In the genomic region with DNA sequence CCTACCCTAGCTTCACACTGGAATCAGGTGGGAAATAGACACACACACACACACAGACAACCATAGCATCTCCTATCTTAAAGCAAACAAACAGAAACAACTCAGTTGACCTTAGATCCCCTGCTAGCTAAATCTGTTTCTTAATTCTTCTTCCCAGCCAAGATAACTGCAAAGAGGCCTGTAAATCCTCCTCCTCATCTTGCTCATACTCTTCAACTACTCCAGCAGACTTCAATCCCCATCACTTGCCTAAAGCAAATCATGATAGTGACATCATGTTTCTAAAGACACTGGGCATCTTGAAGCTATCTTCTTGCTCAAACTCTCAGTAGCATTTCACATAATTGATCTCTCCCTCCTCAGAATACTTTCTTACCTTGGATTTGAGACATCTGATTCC, we compare ENCODE assay signal across 25 cellular contexts.
"Had no signal": no experiment of that assay in that cellular context is flagged by ENCODE, and none has a peak within 500 bp of the region (broad histone marks: within the 10 kb centered on the region; RNA-seq: fewer than 3 reads in every experiment).

No MANE protein-coding gene starts in this region.

- H3K27ac ChIP-seq: dorsolateral prefrontal cortex, gastroesophageal sphincter, left lung, lower lobe of right lung, neural progenitor cell, ovary, spleen, testis, tibial nerve had no signal

- H3K4me1 Mint-ChIP-seq: memory B cell; neural progenitor cell; stimulated activated memory B cell treated with anti-CD40 and anti-IgM and Interleukin-4, amounts not matched to agents 10 μg/mL and 1 μg/mL and 100 μg/mL, for 72 hours; stimulated activated naive CD8-positive, alpha-beta T cell treated with anti-CD3 and anti-CD28 coated beads, Interleukin-15, amount 100 ng/mL, for 72 hours had no signal

- H3K27me3 ChIP-seq: dorsolateral prefrontal cortex, gastroesophageal sphincter, left lung, neural progenitor cell, ovary, spleen, testis, tibial nerve had no signal

- H3K9me3 ChIP-seq: gastroesophageal sphincter, left lung, lower lobe of right lung, ovary, spleen, testis, tibial nerve had no signal

- H3K4me1 ChIP-seq: left lung, lower lobe of right lung, spleen, testis had no signal

- H3K4me3 ChIP-seq: dorsolateral prefrontal cortex, gastroesophageal sphincter, left lung, lower lobe of right lung, neural progenitor cell, ovary, spleen, testis, tibial nerve had no signal

- H3K27me3 Mint-ChIP-seq: memory B cell; natural killer cell treated with Interleukin-12 subunit alpha and Interleukin-12 subunit beta and Interleukin-15 and Interleukin-18, amount 100 ng/mL, for 72 hours; progenitor cell of endocrine pancreas; stimulated activated memory B cell treated with anti-CD40 and anti-IgM and Interleukin-4, amounts not matched to agents 10 μg/mL and 1 μg/mL and 100 μg/mL, for 72 hours; stimulated activated naive CD8-positive, alpha-beta T cell treated with anti-CD3 and anti-CD28 coated beads, Interleukin-15, amount 100 ng/mL, for 72 hours had no signal

- FAIRE-seq: keratinocyte had no signal

- ATAC-seq: left lung; lower lobe of right lung; natural killer cell treated with Interleukin-12 subunit alpha and Interleukin-12 subunit beta and Interleukin-15 and Interleukin-18, amount 100 ng/mL, for 72 hours; stimulated activated memory B cell treated with anti-CD40 and anti-IgM and Interleukin-4, amounts not matched to agents 10 μg/mL and 1 μg/mL and 100 μg/mL, for 72 hours; stimulated activated naive CD8-positive, alpha-beta T cell treated with anti-CD3 and anti-CD28 coated beads, Interleukin-15, amount 100 ng/mL, for 72 hours had no signal

- H2AFZ ChIP-seq: neural progenitor cell had no signal

- H3K4me3 Mint-ChIP-seq: memory B cell; natural killer cell treated with Interleukin-12 subunit alpha and Interleukin-12 subunit beta and Interleukin-15 and Interleukin-18, amount 100 ng/mL, for 72 hours; neural progenitor cell; stimulated activated memory B cell treated with anti-CD40 and anti-IgM and Interleukin-4, amounts not matched to agents 10 μg/mL and 1 μg/mL and 100 μg/mL, for 72 hours; stimulated activated naive CD8-positive, alpha-beta T cell treated with anti-CD3 and anti-CD28 coated beads, Interleukin-15, amount 100 ng/mL, for 72 hours had no signal

- H3K4me2 ChIP-seq: neural progenitor cell had no signal

- H3K36me3 ChIP-seq: gastroesophageal sphincter, left lung, lower lobe of right lung, neural progenitor cell, ovary, spleen, tibial nerve had no signal

- DNase-seq: cortex of kidney; dorsolateral prefrontal cortex; effector CD8-positive, alpha-beta T cell; foreskin fibroblast; glutamatergic neuron; left lung; lower lobe of right lung; midbrain; nucleus accumbens; ovary; right cardiac atrium; spleen; stimulated activated CD4-positive, alpha-beta T cell treated with anti-CD3 and anti-CD28 coated beads, Interleukin-15, amount 100 ng/mL, for 24 hours; stimulated activated CD4-positive, alpha-beta T cell treated with anti-CD3 and anti-CD28 coated beads, Interleukin-1b, Interleukin-23, amount 100 ng/mL, for 48 hours; stimulated activated CD4-positive, alpha-beta T cell treated with anti-CD3 and anti-CD28 coated beads, Interleukin-4, amount 100 ng/mL, for 24 hours; stimulated activated naive CD8-positive, alpha-beta T cell treated with anti-CD3 and anti-CD28 coated beads, Interleukin-15, amount 100 ng/mL, for 72 hours; testis had no signal

- H3K9ac ChIP-seq: neural progenitor cell had no signal

- H3K9me3 Mint-ChIP-seq: memory B cell; neural progenitor cell; stimulated activated memory B cell treated with anti-CD40 and anti-IgM and Interleukin-4, amounts not matched to agents 10 μg/mL and 1 μg/mL and 100 μg/mL, for 72 hours; stimulated activated naive CD8-positive, alpha-beta T cell treated with anti-CD3 and anti-CD28 coated beads, Interleukin-15, amount 100 ng/mL, for 72 hours had no signal

- H3K36me3 Mint-ChIP-seq: memory B cell; natural killer cell treated with Interleukin-12 subunit alpha and Interleukin-12 subunit beta and Interleukin-15 and Interleukin-18, amount 100 ng/mL, for 72 hours; neural progenitor cell; stimulated activated memory B cell treated with anti-CD40 and anti-IgM and Interleukin-4, amounts not matched to agents 10 μg/mL and 1 μg/mL and 100 μg/mL, for 72 hours had no signal

- H3K27ac Mint-ChIP-seq: memory B cell; natural killer cell treated with Interleukin-12 subunit alpha and Interleukin-12 subunit beta and Interleukin-15 and Interleukin-18, amount 100 ng/mL, for 72 hours; neural progenitor cell; progenitor cell of endocrine pancreas; stimulated activated memory B cell treated with anti-CD40 and anti-IgM and Interleukin-4, amounts not matched to agents 10 μg/mL and 1 μg/mL and 100 μg/mL, for 72 hours; stimulated activated naive CD8-positive, alpha-beta T cell treated with anti-CD3 and anti-CD28 coated beads, Interleukin-15, amount 100 ng/mL, for 72 hours had no signal
